8 cellular contexts compared by ENCODE assay signal in the genomic region with DNA sequence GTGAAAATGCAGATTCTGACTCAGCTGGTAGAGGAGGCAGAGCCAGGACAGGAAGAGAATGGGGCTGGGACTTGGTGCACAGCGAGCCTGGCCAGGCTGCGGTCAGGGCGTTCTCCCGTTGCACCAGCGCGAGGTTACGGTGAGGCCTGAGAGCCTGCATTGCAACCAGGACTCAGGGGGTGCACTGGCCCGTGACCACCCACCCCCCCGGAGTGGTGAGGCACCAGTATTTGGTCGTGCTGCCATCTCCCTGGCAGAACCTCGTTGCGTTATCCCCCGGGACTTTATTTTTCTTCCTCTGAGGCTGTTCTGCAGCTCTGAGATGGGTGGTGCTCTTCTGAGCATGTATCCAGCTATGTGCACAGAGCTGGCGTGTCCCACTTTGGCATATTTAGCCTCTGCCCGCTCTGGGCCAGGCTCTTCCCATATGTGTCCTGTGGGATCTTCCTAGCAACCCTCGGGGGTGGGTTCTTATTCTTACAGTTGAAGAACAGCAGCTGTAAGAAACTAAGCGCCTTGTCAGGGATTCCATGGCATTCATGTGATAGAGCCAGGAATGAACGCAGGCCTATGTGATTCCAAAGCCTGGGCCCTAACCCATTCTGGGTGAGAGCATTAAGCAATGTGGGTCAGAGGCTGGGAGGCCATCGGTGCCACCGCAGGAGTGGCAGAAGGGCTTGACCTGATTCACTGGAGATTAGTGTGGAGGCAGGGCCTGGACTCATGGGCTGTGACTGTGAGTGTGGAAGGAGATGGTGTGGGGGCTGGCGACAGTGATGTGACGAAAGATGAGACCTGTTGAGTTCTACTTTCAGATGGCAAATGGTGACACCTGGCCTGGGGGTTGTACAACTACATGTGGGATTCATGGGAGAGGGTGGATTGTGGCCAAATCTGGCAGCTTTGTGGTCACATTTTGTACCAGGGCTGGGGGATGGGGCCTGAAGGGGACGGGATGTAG. TPM values are rescaled to one million over a fixed set of nuclear protein-coding genes. Genes with fewer than 3 reads are reported as not detected.
DNase-seq lines count a peak whose midpoint lies in the region; ATAC-seq and TF ChIP-seq lines count a peak whose summit lies in the region.

No MANE protein-coding gene starts in this region.

- H3K27ac Mint-ChIP-seq in activated B cell treated with CpG ODN at 0.5 μM for 24 hours, result peak overlapping the region; percentile 66
- H3K27ac Mint-ChIP-seq in natural killer cell treated with Interleukin-12 subunit alpha and Interleukin-12 subunit beta and Interleukin-15 and Interleukin-18, amount 100 ng/mL, for 72 hours, result peak overlapping the region; percentile 39 to 63

- H2AFZ ChIP-seq in DND-41 (ENCODE audit: low read depth, low read length), result no peak overlapping the region

- no peak for TF ChIP-seq POLR2A in stomach (IDR thresholded peaks at IDR 0.05)

- H3K79me2 ChIP-seq in DND-41 (ENCODE audit: insufficient read depth, low read length), result peaks cover 75% of the 10 kb centered on the region

- H3K36me3 ChIP-seq in DND-41 (ENCODE audit: insufficient read depth, low read length) (peaks cover 14% of the 10 kb centered on the region), stomach (peaks cover 0 to 3% (median 3%) of the 10 kb centered on the region in 4 donors)

- peaks cover 3% of the 10 kb centered on the region for H3K27me3 ChIP-seq in DND-41 (ENCODE audit: insufficient read depth, low read length, poor library complexity)
- no peaks in the 10 kb centered on the region for H3K27me3 ChIP-seq in stomach

- H3K4me2 ChIP-seq in DND-41 (ENCODE audit: insufficient read depth, low read length), result peak overlapping the region; percentile 97

- H3K9ac ChIP-seq in DND-41 (ENCODE audit: low read depth, low read length), result peak overlapping the region; percentile 8

- DNase-seq in DND-41 (peak; percentile 20), activated B cell treated with CpG ODN at 0.5 μM for 24 hours (no peak), stomach (no peak), KG1 (lab: John Stamatoyannopoulos, UW) (no peak), head of caudate nucleus (no peak), Right ventricle myocardium inferior (ENCODE audit: missing footprints) (no peak)
- DNase-seq in natural killer cell treated with Interleukin-12 subunit alpha and Interleukin-12 subunit beta and Interleukin-15 and Interleukin-18, amount 100 ng/mL, for 72 hours (ENCODE audit: low spot score), result no peak

- H3K4me1 ChIP-seq in DND-41 (ENCODE audit: insufficient read depth, low read length) (peaks cover 40% of the 10 kb centered on the region), stomach (peaks cover 52 to 86% (median 82%) of the 10 kb centered on the region in 4 donors)

- CTCF ChIA-PET in activated B cell treated with CpG ODN at 0.5 μM for 24 hours (lab: Charles Lee), result interaction anchor here (1.3 to 1.4 kb wide), 2 partner anchors 21 to 25 kb away, joined by 6 to 7 read pairs; no protein-coding TSS in a partner anchor

- H3K36me3 Mint-ChIP-seq in activated B cell treated with CpG ODN at 0.5 μM for 24 hours (ENCODE audit: low read depth), result peaks cover 17% of the 10 kb centered on the region
- no peaks in the 10 kb centered on the region for H3K36me3 Mint-ChIP-seq in natural killer cell treated with Interleukin-12 subunit alpha and Interleukin-12 subunit beta and Interleukin-15 and Interleukin-18, amount 100 ng/mL, for 72 hours

- H3K4me3 ChIP-seq in DND-41 (ENCODE audit: low read depth in 1 of 2, low read length in 2 of 2), result no peak overlapping the region; a peak in 1 of 4 replicates
- peak overlapping the region in 2 of 4 donors; percentile 98 to 99 for H3K4me3 ChIP-seq in stomach

- TF ChIP-seq CTCF in DND-41 (IDR thresholded peaks at IDR 0.05; ENCODE audit: borderline replicate concordance, extremely low read depth, low read length, poor library complexity, severe bottlenecking) (no peak), activated B cell treated with CpG ODN at 0.5 μM for 24 hours (IDR thresholded peaks at IDR 0.05) (no peak), stomach (IDR thresholded peaks at IDR 0.05) (no peak)

- no peak for TF ChIP-seq EP300 in stomach (IDR thresholded peaks at IDR 0.05)

- POLR2A ChIA-PET in activated B cell treated with CpG ODN at 0.5 μM for 24 hours (lab: Charles Lee), result interaction anchor here (0.7 to 7.5 kb wide), 4 partner anchors 12 to 137 kb away, joined by 3 to 132 read pairs (median 4); a partner anchor contains a TSS

- H3K4me1 Mint-ChIP-seq in activated B cell treated with CpG ODN at 0.5 μM for 24 hours, result peaks cover 68% of the 10 kb centered on the region
- peaks cover 46 to 47% of the 10 kb centered on the region in 2 donors for H3K4me1 Mint-ChIP-seq in natural killer cell treated with Interleukin-12 subunit alpha and Interleukin-12 subunit beta and Interleukin-15 and Interleukin-18, amount 100 ng/mL, for 72 hours (ENCODE audit: low read depth in 2 of 2)

- H4K20me1 ChIP-seq in DND-41 (ENCODE audit: insufficient read depth, low read length), result peaks cover 60% of the 10 kb centered on the region

- intact Hi-C loops in activated B cell treated with CpG ODN at 0.5 μM for 24 hours (cut with micrococcal nuclease) (no loop called here), stomach (cut with DNase I; ENCODE audit: low total_unique reads) (loop anchor here (10.0 kb wide), 1 partner anchor 61 kb away; no protein-coding TSS in a partner anchor), head of caudate nucleus (cut with DNase I) (loop anchor here (10.0 kb wide), 1 partner anchor 261 kb away; a partner anchor contains a TSS), Right ventricle myocardium inferior (cut with DNase I) (loop anchor here (2.0 to 10.0 kb wide), 2 partner anchors 131 to 265 kb away; no protein-coding TSS in a partner anchor)

- H3K9me3 Mint-ChIP-seq in activated B cell treated with CpG ODN at 0.5 μM for 24 hours, result no peaks in the 10 kb centered on the region
- H3K9me3 Mint-ChIP-seq in natural killer cell treated with Interleukin-12 subunit alpha and Interleukin-12 subunit beta and Interleukin-15 and Interleukin-18, amount 100 ng/mL, for 72 hours, result no peaks in the 10 kb centered on the region

- 83 to 87% (median 85%) methylated on average over 22 to 23 of the region's 23 CpGs for WGBS in stomach, 5 donors

- peak overlapping the region; percentile 87 for H3K4me3 Mint-ChIP-seq in activated B cell treated with CpG ODN at 0.5 μM for 24 hours
- peak overlapping the region; percentile 88 for H3K4me3 Mint-ChIP-seq in natural killer cell treated with Interleukin-12 subunit alpha and Interleukin-12 subunit beta and Interleukin-15 and Interleukin-18, amount 100 ng/mL, for 72 hours

- H3K27ac ChIP-seq in DND-41 (ENCODE audit: low read length), result no peak overlapping the region
- H3K27ac ChIP-seq in stomach, result no peak overlapping the region

- H3K9me3 ChIP-seq in DND-41 (ENCODE audit: insufficient read depth, low read length, severe bottlenecking), result no peaks in the 10 kb centered on the region
- no peaks in the 10 kb centered on the region for H3K9me3 ChIP-seq in stomach

- ATAC-seq in DND-41 (ENCODE audit: insufficient read depth, low read depth) (no peak), GM21529 (IDR thresholded peaks at IDR 0.05; ENCODE audit: unreplicated experiment) (peak; percentile 46), activated B cell treated with CpG ODN at 0.5 μM for 24 hours (ENCODE audit: low read depth) (no peak), Right ventricle myocardium inferior (no peak)
- no peak for ATAC-seq in natural killer cell treated with Interleukin-12 subunit alpha and Interleukin-12 subunit beta and Interleukin-15 and Interleukin-18, amount 100 ng/mL, for 72 hours

- no peaks in the 10 kb centered on the region for H3K27me3 Mint-ChIP-seq in activated B cell treated with CpG ODN at 0.5 μM for 24 hours
- H3K27me3 Mint-ChIP-seq in natural killer cell treated with Interleukin-12 subunit alpha and Interleukin-12 subunit beta and Interleukin-15 and Interleukin-18, amount 100 ng/mL, for 72 hours, result no peaks in the 10 kb centered on the region

RNA-seq across cellular contexts. Expression of a gene that starts 3.1 kb away (rescaled TPM):
- total RNA-seq in activated B cell treated with CpG ODN at 0.5 μM for 24 hours, result 26.7 and 31.8 TPM in 2 replicates
- 10 to 100 TPM; 15.8 to 16.9 TPM for total RNA-seq in natural killer cell treated with Interleukin-12 subunit alpha and Interleukin-12 subunit beta and Interleukin-15 and Interleukin-18, amount 100 ng/mL, for 72 hours
- 10 to 100 TPM in 4 of 5 donors, 1 to 10 TPM in 1; 1.2 to 73.7 (median 19.3) TPM for total RNA-seq in stomach
- polyA plus RNA-seq in stomach, result 10 to 100 TPM in 2 of 3 donors, 1 to 10 TPM in 1; 9.0 to 13.9 (median 12.5) TPM
- 33.3 TPM for total RNA-seq in Right ventricle myocardium inferior

RNA-seq across cellular contexts. Expression of a gene that starts 21.6 kb away (rescaled TPM):
- 31.8 and 41.3 TPM in 2 replicates for total RNA-seq in activated B cell treated with CpG ODN at 0.5 μM for 24 hours
- total RNA-seq in natural killer cell treated with Interleukin-12 subunit alpha and Interleukin-12 subunit beta and Interleukin-15 and Interleukin-18, amount 100 ng/mL, for 72 hours, result 10 to 100 TPM; 71.0 to 73.6 TPM
- 10 to 100 TPM in 4 of 5 donors, not detected in 1; 11.4 to 53.6 (median 19.6) TPM for total RNA-seq in stomach
- polyA plus RNA-seq in stomach, result 10 to 100 TPM; 20.5 to 33.6 (median 25.5) TPM
- total RNA-seq in Right ventricle myocardium inferior, result 61.5 TPM
